ENCODE assay signal across 17 cellular contexts in genomic region chr6:154907293-154907692, GRCh38.
DNase-seq lines count a peak whose midpoint lies in the region; ATAC-seq and TF ChIP-seq lines count a peak whose summit lies in the region.
"Had no signal": no experiment of that assay in that cellular context is flagged by ENCODE, and none has a peak within 500 bp of the region (broad histone marks: within the 10 kb centered on the region; RNA-seq: fewer than 3 reads in every experiment).

No MANE protein-coding gene starts in this region.

- H3K9me3 ChIP-seq in A673 (ENCODE audit: low read depth, low read length, poor library complexity, severe bottlenecking), result no peaks in the 10 kb centered on the region
- no peaks in the 10 kb centered on the region for H3K9me3 ChIP-seq in ascending aorta

- no peak overlapping the region for H3K27ac ChIP-seq in A673 (ENCODE audit: low read depth, low read length, poor library complexity, severe bottlenecking)
- H3K27ac ChIP-seq in ascending aorta, result no peak overlapping the region
- H3K27ac ChIP-seq: HL-60 had no signal

- CTCF ChIA-PET in A673 (lab: Charles Lee), result no interaction called here

- H3K4me1 ChIP-seq in A673 (ENCODE audit: insufficient read depth, low read length, poor library complexity, severe bottlenecking) (peaks cover 26% of the 10 kb centered on the region), ascending aorta (no peaks in the 10 kb centered on the region)

- DNase-seq in AG08395 (ENCODE audit: low spot score), result peak; percentile 21
- DNase-seq in LHCN-M2 (ENCODE audit: low read depth), result peak; percentile 30
- peak; percentile 24 for DNase-seq in epithelial cell of esophagus (ENCODE audit: low read depth)
- DNase-seq in iris pigment epithelial cell (ENCODE audit: low read depth), result peak; percentile 20
- DNase-seq in effector CD4-positive, alpha-beta T cell, result no peak
- no peak for DNase-seq in A673 (ENCODE audit: low spot score)
- DNase-seq in ascending aorta (ENCODE audit: low spot score in 2 of 2), result no peak
- DNase-seq: AML-193, COR-L47, NCI-H1417 treated with DMSO at 0.1 percent for 48 hours, NCI-H2029 treated with DMSO at 0.1 percent for 48 hours, NCI-H748 treated with DMSO at 0.1 percent for 48 hours, RPMI8226 had no signal

- POLR2A ChIA-PET in A673 (lab: Charles Lee; ENCODE audit: low non-redundant PET), result no interaction called here

- H3K36me3 ChIP-seq in A673 (ENCODE audit: insufficient read depth, low read length, poor library complexity, severe bottlenecking) (no peaks in the 10 kb centered on the region), ascending aorta (peaks cover 0 to 10% of the 10 kb centered on the region in 2 donors)

- H3K27me3 ChIP-seq in A673 (replicated peaks; ENCODE audit: insufficient read depth, low read depth, low read length, poor library complexity), result no peaks in the 10 kb centered on the region
- no peaks in the 10 kb centered on the region for H3K27me3 ChIP-seq in ascending aorta

- intact Hi-C loops in A673 (cut with micrococcal nuclease; ENCODE audit: unreplicated experiment), result no loop called here
- intact Hi-C loops in ascending aorta (cut with DNase I), result no loop called here

- TF ChIP-seq CTCF in epithelial cell of esophagus (IDR thresholded peaks at IDR 0.05; ENCODE audit: insufficient read depth, low read depth, low read length, missing control alignments) (no peak), A673 (conservative IDR thresholded peaks at IDR 0.05; ENCODE audit: low read depth, low read length) (no peak), ascending aorta (IDR thresholded peaks at IDR 0.05) (no peak)

- ATAC-seq in GM18909 (IDR thresholded peaks at IDR 0.05; ENCODE audit: poor library complexity, unreplicated experiment), result no peak
- ATAC-seq: GM23338, K562 had no signal

- H3K4me3 ChIP-seq in epithelial cell of esophagus (ENCODE audit: low read length) (no peak overlapping the region), A673 (ENCODE audit: low read depth, low read length, poor library complexity, severe bottlenecking) (no peak overlapping the region), ascending aorta (no peak overlapping the region)
- H3K4me3 ChIP-seq: GM23338, K562 had no signal

- BruUV-seq in A673 (replicated peaks; lab: Mats Ljungman, UMichigan), result no TSS peak

Comparison
In these comparisons a context has a peak if more than half of its experiments do, and no peak if none do; other contexts are left out.
1. DNase-seq: peak in AG08395 (single experiment), LHCN-M2 (single experiment), epithelial cell of esophagus (single experiment) and iris pigment epithelial cell (single experiment); none in effector CD4-positive, alpha-beta T cell (single experiment), A673 (single experiment) and ascending aorta (0 of 2).